ENCODE assay signal across 11 cellular contexts in the genomic region with DNA sequence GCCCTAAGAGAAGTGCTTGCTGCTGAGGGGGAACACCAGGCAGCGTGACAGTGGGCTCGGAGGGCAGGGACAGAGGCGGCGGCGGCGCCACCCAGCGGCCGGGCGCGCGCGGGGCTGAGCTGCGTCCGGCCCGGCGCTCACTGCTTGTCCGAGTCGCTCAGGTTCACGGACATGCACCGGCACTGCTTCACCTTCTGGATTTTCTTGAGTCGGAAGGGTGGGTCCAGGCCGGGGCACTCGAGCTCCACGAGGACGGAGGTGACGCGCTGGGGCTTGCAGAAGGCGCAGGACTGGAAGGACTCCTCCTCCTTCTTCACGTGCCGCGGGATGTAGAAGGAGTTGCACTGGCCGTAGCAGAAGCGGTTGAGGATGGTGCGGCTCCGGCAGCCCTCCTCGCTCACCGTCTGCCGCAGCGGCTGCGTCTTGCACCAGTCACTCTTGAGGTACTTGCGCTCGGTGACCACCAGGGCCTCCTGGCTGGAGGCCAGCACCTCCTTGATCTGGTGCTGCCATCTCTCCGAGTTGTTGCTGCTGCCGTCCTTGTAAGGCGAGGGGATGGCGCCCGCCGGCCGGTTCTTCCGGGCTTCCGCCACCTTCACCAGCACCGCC.
DNase-seq lines count a peak whose midpoint lies in the region; ATAC-seq and TF ChIP-seq lines count a peak whose summit lies in the region.
"Had no signal": no experiment of that assay in that cellular context is flagged by ENCODE, and none has a peak within 500 bp of the region (broad histone marks: within the 10 kb centered on the region; RNA-seq: fewer than 3 reads in every experiment).

No MANE protein-coding gene starts in this region.

- H3K27me3 Mint-ChIP-seq in MCF 10A (ENCODE audit: insufficient read depth, unreplicated experiment) = no peaks in the 10 kb centered on the region
- peaks cover 12% of the 10 kb centered on the region for H3K27me3 Mint-ChIP-seq in type B pancreatic cell

- no peaks in the 10 kb centered on the region for H3K36me3 Mint-ChIP-seq in MCF 10A (ENCODE audit: insufficient read depth, unreplicated experiment)
- H3K36me3 Mint-ChIP-seq in type B pancreatic cell = no peaks in the 10 kb centered on the region

- H4K20me1 ChIP-seq in mammary epithelial cell (ENCODE audit: insufficient read depth, low read length) = no peaks in the 10 kb centered on the region

- no peaks in the 10 kb centered on the region for H3K27me3 ChIP-seq in mammary epithelial cell (ENCODE audit: insufficient read depth, low read length)
- no peaks in the 10 kb centered on the region for H3K27me3 ChIP-seq in adipocyte (replicated peaks; ENCODE audit: control insufficient read depth, insufficient read depth, low read length)

- dilution Hi-C loops in mammary epithelial cell (cut with HindIII; ENCODE audit: low sequenced_read_pairs) = no loop called here

- H3K9ac ChIP-seq in mammary epithelial cell (ENCODE audit: insufficient read depth, low read length) = no peak overlapping the region
- peak overlapping the region; percentile 21 for H3K9ac ChIP-seq in adipocyte (ENCODE audit: low read length)

- in situ Hi-C loops in mammary epithelial cell (cut with MboI; ENCODE audit: low sequenced_read_pairs in 2 of 2) = no loop called here

- intact Hi-C loops in MCF 10A (cut with micrococcal nuclease) = no loop called here
- intact Hi-C loops in mammary epithelial cell (cut with micrococcal nuclease) = no loop called here

- H2AFZ ChIP-seq in mammary epithelial cell (ENCODE audit: low read depth, low read length) = no peak overlapping the region

- no TSS peak for BruUV-seq in MCF 10A (replicated peaks; lab: Mats Ljungman, UMichigan)
- no TSS peak for BruUV-seq in mammary epithelial cell (replicated peaks; lab: Mats Ljungman, UMichigan)

- no peak for ATAC-seq in HG02588 (IDR thresholded peaks at IDR 0.05; ENCODE audit: unreplicated experiment)
- ATAC-seq in GM18519 (IDR thresholded peaks at IDR 0.05; ENCODE audit: low FRiP score, unreplicated experiment) = no peak
- no peak for ATAC-seq in GM21737 (IDR thresholded peaks at IDR 0.05; ENCODE audit: unreplicated experiment)

- H3K27ac Mint-ChIP-seq in MCF 10A (ENCODE audit: low read depth, unreplicated experiment) (no peak overlapping the region), type B pancreatic cell (no peak overlapping the region)
- H3K27ac Mint-ChIP-seq: stimulated activated naive CD8-positive, alpha-beta T cell treated with anti-CD3 and anti-CD28 coated beads, Interleukin-15, Interleukin-2, amounts not matched to agents 100 ng/mL and 50 ng/mL, for 24 hours had no signal

- no peak overlapping the region for H3K4me3 Mint-ChIP-seq in MCF 10A (ENCODE audit: unreplicated experiment)
- H3K4me3 Mint-ChIP-seq in type B pancreatic cell = peak overlapping the region; percentile 62
- H3K4me3 Mint-ChIP-seq: stimulated activated naive CD8-positive, alpha-beta T cell treated with anti-CD3 and anti-CD28 coated beads, Interleukin-15, Interleukin-2, amounts not matched to agents 100 ng/mL and 50 ng/mL, for 24 hours had no signal

- peaks cover 8% of the 10 kb centered on the region for H3K4me1 Mint-ChIP-seq in MCF 10A (ENCODE audit: insufficient read depth, unreplicated experiment)
- peaks cover 2% of the 10 kb centered on the region for H3K4me1 Mint-ChIP-seq in type B pancreatic cell (ENCODE audit: unreplicated experiment)

- H3K4me3 ChIP-seq in mammary epithelial cell (replicated peaks in 1 of 3; ENCODE audit: insufficient read depth in 1 of 3, low read depth in 2 of 3, low read length in 3 of 3) (no peak overlapping the region), adipocyte (ENCODE audit: low read length) (peak overlapping the region; percentile 68), iPS-18c (ENCODE audit: insufficient read depth, low read depth, low read length) (peak overlapping the region; percentile 32)

- H3K79me2 ChIP-seq in mammary epithelial cell (ENCODE audit: insufficient read depth, low read length) = no peaks in the 10 kb centered on the region

- POLR2A ChIA-PET in MCF 10A (lab: Yijun Ruan, JAX) = no interaction called here

- no peak for DNase-seq in MCF 10A (ENCODE audit: unreplicated experiment)
- DNase-seq in mammary epithelial cell = no peak
- DNase-seq in adipocyte (ENCODE audit: low read depth) = no peak
- DNase-seq in type B pancreatic cell (ENCODE audit: extremely low spot score, unreplicated experiment) = no peak
- DNase-seq: effector CD8-positive, alpha-beta T cell; occipital lobe had no signal

- H3K36me3 ChIP-seq in mammary epithelial cell (ENCODE audit: insufficient read depth, low read length) (no peaks in the 10 kb centered on the region), adipocyte (ENCODE audit: control insufficient read depth, insufficient read depth, low read length, severe bottlenecking) (no peaks in the 10 kb centered on the region)

- TF ChIP-seq CTCF in MCF 10A (IDR thresholded peaks at IDR 0.05; ENCODE audit: unreplicated experiment) (peak; percentile 20), mammary epithelial cell (conservative IDR thresholded peaks at IDR 0.05 in 1 of 2, IDR thresholded peaks at IDR 0.05 in 1 of 2; ENCODE audit: extremely low read depth in 1 of 2, insufficient read depth in 1 of 2, low read depth in 1 of 2, low read length in 2 of 2) (no peak), type B pancreatic cell (conservative IDR thresholded peaks at IDR 0.05) (peak; percentile 67)

- H3K4me1 ChIP-seq in mammary epithelial cell (ENCODE audit: insufficient read depth, low read length) (no peaks in the 10 kb centered on the region), adipocyte (ENCODE audit: control insufficient read depth, insufficient read depth, low read length) (no peaks in the 10 kb centered on the region)

- 83% methylated on average over 12 of the region's 52 CpGs for WGBS in mammary epithelial cell (ENCODE audit: low coverage, missing lambda C conversion rate)

- no peak overlapping the region for H3K4me2 ChIP-seq in mammary epithelial cell (ENCODE audit: insufficient read depth, low read depth, low read length)

- no peak overlapping the region for H3K27ac ChIP-seq in mammary epithelial cell (ENCODE audit: insufficient read depth, low read depth, low read length)

- H3K9me3 ChIP-seq in mammary epithelial cell (replicated peaks; ENCODE audit: insufficient read depth, low read length) (peaks cover 13% of the 10 kb centered on the region), adipocyte (ENCODE audit: control insufficient read depth, low read length) (no peaks in the 10 kb centered on the region), iPS-18c (ENCODE audit: control insufficient read depth, insufficient read depth, low read length) (no peaks in the 10 kb centered on the region)

- H3K9me3 Mint-ChIP-seq in MCF 10A (ENCODE audit: unreplicated experiment) (no peaks in the 10 kb centered on the region), type B pancreatic cell (peaks cover 12% of the 10 kb centered on the region)

- CTCF ChIA-PET in MCF 10A (lab: Yijun Ruan, JAX) (interaction anchor here (0.6 kb wide), 1 partner anchor 227 kb away, joined by 6 read pairs; no protein-coding TSS in a partner anchor), mammary epithelial cell (lab: Charles Lee; ENCODE audit: low non-redundant PET) (no interaction called here)

Comparison
In these comparisons a context has a peak if more than half of its experiments do, and no peak if none do; other contexts are left out.
1. CTCF ChIP-seq: peak in MCF 10A (single experiment) and type B pancreatic cell (single experiment); none in mammary epithelial cell (0 of 2).
2. H3K4me3 ChIP-seq: peak in adipocyte (single experiment) and iPS-18c (single experiment); none in mammary epithelial cell (0 of 3).